ENCODE assay signal across 9 cellular contexts in the genomic region with DNA sequence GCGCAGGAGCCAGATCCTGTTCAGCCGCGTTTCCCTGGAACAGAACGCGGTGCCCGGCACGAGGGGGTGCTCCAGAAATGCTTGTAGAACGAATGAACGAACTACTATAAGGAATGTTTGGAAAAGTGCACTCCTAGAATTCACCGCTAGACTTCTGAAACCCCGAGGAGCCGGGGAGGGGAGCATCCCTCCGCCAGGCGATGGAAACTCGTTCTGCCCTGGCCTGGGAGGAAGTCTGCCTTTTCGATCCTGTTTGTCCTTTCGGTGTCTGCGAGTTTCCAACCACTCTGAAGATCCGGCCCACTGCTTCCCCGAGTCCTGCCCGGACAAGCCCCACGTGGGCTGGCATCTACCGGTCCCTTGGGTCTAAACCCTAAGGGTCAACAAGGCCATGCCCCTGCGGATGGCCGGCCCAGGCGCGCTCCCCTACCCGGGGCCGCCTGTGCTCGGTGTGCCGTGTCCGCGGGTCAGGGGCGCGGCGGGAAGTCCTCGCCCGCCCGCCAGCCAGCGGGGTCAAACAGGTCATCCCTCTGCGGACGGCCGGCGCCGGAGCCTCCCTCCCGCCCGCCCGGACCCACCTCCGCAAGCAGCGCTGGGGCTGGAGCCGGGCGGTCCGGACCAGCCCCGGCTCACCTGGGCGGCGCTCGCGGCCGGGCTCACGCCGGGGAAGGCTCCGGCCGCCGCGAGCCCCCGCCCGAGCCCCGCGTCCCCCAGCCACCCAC. TPM values are rescaled to one million over a fixed set of nuclear protein-coding genes. Genes with fewer than 3 reads are reported as not detected.
DNase-seq lines count a peak whose midpoint lies in the region; ATAC-seq, FAIRE-seq and TF ChIP-seq lines count a peak whose summit lies in the region.
"Had no signal": no experiment of that assay in that cellular context is flagged by ENCODE, and none has a peak within 500 bp of the region (broad histone marks: within the 10 kb centered on the region; RNA-seq: fewer than 3 reads in every experiment).

No MANE protein-coding gene starts in this region.

- H2BK20ac ChIP-seq in IMR-90 (ENCODE audit: low read depth, low read length): no peak overlapping the region

- no peak overlapping the region for H2AK5ac ChIP-seq in IMR-90 (ENCODE audit: low read depth, low read length)

- no peak overlapping the region for H4K91ac ChIP-seq in IMR-90 (ENCODE audit: insufficient read depth, low read depth, low read length)

- TF ChIP-seq POLR2A in IMR-90 (IDR thresholded peaks at IDR 0.05; ENCODE audit: low read depth, low read length): no peak

- dilution Hi-C loops in IMR-90 (cut with HindIII; ENCODE audit: low sequenced_read_pairs, unreplicated experiment): no loop called here

- H3K9me3 ChIP-seq in IMR-90 (ENCODE audit: control insufficient read depth, insufficient read depth, low read length): no peaks in the 10 kb centered on the region

- H3K27me3 ChIP-seq in IMR-90 (ENCODE audit: control insufficient read depth, insufficient read depth, low read length) (peaks cover 49% of the 10 kb centered on the region), bronchial epithelial cell (ENCODE audit: control insufficient read depth, insufficient read depth, low read length) (no peaks in the 10 kb centered on the region)

- H2AFZ ChIP-seq in IMR-90 (replicated peaks; ENCODE audit: low read length, poor library complexity): peak overlapping the region; percentile 49

- no peak overlapping the region for H3K23ac ChIP-seq in IMR-90 (ENCODE audit: low read depth, low read length)

- CTCF ChIA-PET in IMR-90 (lab: Yijun Ruan, JAX): no interaction called here

- no peak overlapping the region for H2BK120ac ChIP-seq in IMR-90 (ENCODE audit: low read depth, low read length)

- peak overlapping the region; percentile 22 to 88 (median 82) for H3K27ac Mint-ChIP-seq in CD14-positive monocyte

- DNase-seq in CD14-positive monocyte (ENCODE audit: low spot score) (no peak), IMR-90 (peak; percentile 4), bronchial epithelial cell (ENCODE audit: low read depth) (peak; percentile 41), left kidney (ENCODE audit: low read depth, low spot score) (peak; percentile 82), superior temporal gyrus (ENCODE audit: extremely low spot score) (peak; percentile 21)
- no peak for DNase-seq in activated CD4-positive, alpha-beta T cell treated with anti-CD3 and anti-CD28 coated beads, Interleukin-2, amount 50 U/mL, for 1 hour
- no peak for DNase-seq in stimulated activated CD4-positive, alpha-beta T cell treated with anti-CD3 and anti-CD28 coated beads, Interleukin-1b, Interleukin-23, amount 100 ng/mL, for 48 hours

- no peak for TF ChIP-seq RAD21 in IMR-90 (IDR thresholded peaks at IDR 0.05; ENCODE audit: low read length)

- no peak overlapping the region; the same call in 1 of the 2 replicates for H3K9ac ChIP-seq in IMR-90 (ENCODE audit: low read depth, low read length)

- no peak overlapping the region for H2AK9ac ChIP-seq in IMR-90 (replicated peaks; ENCODE audit: low read depth, low read length, poor library complexity)

- H4K5ac ChIP-seq in IMR-90 (ENCODE audit: low read depth, low read length): no peak overlapping the region

- H3K36me3 ChIP-seq in IMR-90 (ENCODE audit: control insufficient read depth, insufficient read depth, low read length) (no peaks in the 10 kb centered on the region), bronchial epithelial cell (ENCODE audit: control insufficient read depth, insufficient read depth, low read length) (peaks cover 1% of the 10 kb centered on the region)

- H3K4me3 Mint-ChIP-seq in CD14-positive monocyte: peak overlapping the region; percentile 95 to 97

- H3K14ac ChIP-seq in IMR-90 (replicated peaks; ENCODE audit: low read depth, low read length): no peak overlapping the region

- no peaks in the 10 kb centered on the region for H3K79me1 ChIP-seq in IMR-90 (ENCODE audit: low read depth in 1 of 2, low read length in 2 of 2)

- H4K20me1 ChIP-seq in IMR-90 (ENCODE audit: insufficient read depth, low read length): no peaks in the 10 kb centered on the region

- POLR2A ChIA-PET in IMR-90 (lab: Charles Lee; ENCODE audit: unreplicated experiment): no interaction called here

- no peak overlapping the region for H3K27ac ChIP-seq in IMR-90 (ENCODE audit: insufficient read depth, low read length)

- H3K9me1 ChIP-seq in IMR-90 (ENCODE audit: insufficient read depth, low read length): no peaks in the 10 kb centered on the region

- no TSS peak for BruUV-seq in IMR-90 (replicated peaks; lab: Mats Ljungman, UMichigan)

- no peak overlapping the region for H3K56ac ChIP-seq in IMR-90 (ENCODE audit: extremely low read depth, insufficient read depth, low read length)

- H3K4me3 ChIP-seq in IMR-90 (ENCODE audit: insufficient read depth, low read depth, low read length): peak overlapping the region; percentile 27; the same call in 1 of the 2 replicates
- peak overlapping the region; percentile 65 for H3K4me3 ChIP-seq in bronchial epithelial cell (ENCODE audit: low read depth, low read length)

- H4K8ac ChIP-seq in IMR-90 (ENCODE audit: low read depth in 2 of 2, low read length in 2 of 2): no peak overlapping the region

- H3K4me1 Mint-ChIP-seq in CD14-positive monocyte: peaks cover 56% of the 10 kb centered on the region

- in situ Hi-C loops in IMR-90 (cut with MboI; ENCODE audit: low sequenced_read_pairs): loop anchor here (5.0 kb wide), 1 partner anchor 838 kb away; no protein-coding TSS in a partner anchor

- H3K4me1 ChIP-seq in IMR-90 (ENCODE audit: control insufficient read depth, insufficient read depth, low read length): peaks cover 2% of the 10 kb centered on the region; the same call in 1 of the 2 replicates

- 0% methylated on average over 19 of the region's 69 CpGs; no CpG with 5 or more reads in 1 of the 2 experiments for WGBS in IMR-90 (ENCODE audit: extremely low coverage in 2 of 2, insufficient read length in 1 of 2), 2 experiments

- intact Hi-C loops in CD14-positive monocyte (cut with micrococcal nuclease): loop anchor here (2.0 to 10.0 kb wide), 3 partner anchors 57 to 840 kb away; no protein-coding TSS in a partner anchor
- intact Hi-C loops in IMR-90 (cut with micrococcal nuclease): loop anchor here (5.0 to 10.0 kb wide), 2 partner anchors 107 to 510 kb away; no protein-coding TSS in a partner anchor

- ATAC-seq in IMR-90 (ENCODE audit: low read depth): peak; percentile 28
- ATAC-seq in HG03097 (IDR thresholded peaks at IDR 0.05; ENCODE audit: low FRiP score, unreplicated experiment): no peak

- H3K36me3 Mint-ChIP-seq in CD14-positive monocyte: peaks cover 44 to 53% of the 10 kb centered on the region in 2 donors

- no peak for FAIRE-seq in bronchial epithelial cell (lab: Jason Lieb, UNC)
- FAIRE-seq: islet of Langerhans had no signal

- TF ChIP-seq CTCF in CD14-positive monocyte (IDR thresholded peaks at IDR 0.05) (no peak), IMR-90 (conservative IDR thresholded peaks at IDR 0.05; ENCODE audit: low read depth, low read length) (no peak), bronchial epithelial cell (IDR thresholded peaks at IDR 0.05; ENCODE audit: insufficient read depth, low read length, severe bottlenecking) (peak; percentile 42)

- H3K4ac ChIP-seq in IMR-90 (ENCODE audit: low read depth, low read length): no peak overlapping the region

- H3K18ac ChIP-seq in IMR-90 (ENCODE audit: low read depth, low read length): no peak overlapping the region

- H3K27me3 Mint-ChIP-seq in CD14-positive monocyte (ENCODE audit: low read depth in 3 of 3): peaks cover 11 to 23% (median 22%) of the 10 kb centered on the region in 3 donors

- H2BK5ac ChIP-seq in IMR-90 (ENCODE audit: low read depth, low read length, poor library complexity, severe bottlenecking): no peak overlapping the region

- peaks cover 0 to 2% (median 0%) of the 10 kb centered on the region in 7 donors for H3K9me3 Mint-ChIP-seq in CD14-positive monocyte

- H2BK15ac ChIP-seq in IMR-90 (ENCODE audit: low read depth, low read length): no peak overlapping the region

- peak overlapping the region; percentile 31 for H3K4me2 ChIP-seq in IMR-90 (ENCODE audit: low read depth, low read length)

TF ChIP-seq in IMR-90, 13 proteins besides CTCF, POLR2A, EP300 and RAD21:
- TF ChIP-seq RFX5 (IDR thresholded peaks at IDR 0.05; ENCODE audit: low read depth, low read length) (no peak), CEBPB (IDR thresholded peaks at IDR 0.05; ENCODE audit: low read depth, low read length) (no peak), MAZ (IDR thresholded peaks at IDR 0.05; ENCODE audit: borderline replicate concordance, low read depth, low read length) (no peak), BHLHE40 (IDR thresholded peaks at IDR 0.05; ENCODE audit: low read depth, low read length) (no peak), ELK1 (IDR thresholded peaks at IDR 0.05; ENCODE audit: borderline replicate concordance, low read depth, low read length) (no peak), NFE2L2 (IDR thresholded peaks at IDR 0.05; ENCODE audit: low read depth, low read length) (no peak), SMC3 (IDR thresholded peaks at IDR 0.05; ENCODE audit: low read depth, low read length) (no peak)
- TF ChIP-seq, protein P1, sequence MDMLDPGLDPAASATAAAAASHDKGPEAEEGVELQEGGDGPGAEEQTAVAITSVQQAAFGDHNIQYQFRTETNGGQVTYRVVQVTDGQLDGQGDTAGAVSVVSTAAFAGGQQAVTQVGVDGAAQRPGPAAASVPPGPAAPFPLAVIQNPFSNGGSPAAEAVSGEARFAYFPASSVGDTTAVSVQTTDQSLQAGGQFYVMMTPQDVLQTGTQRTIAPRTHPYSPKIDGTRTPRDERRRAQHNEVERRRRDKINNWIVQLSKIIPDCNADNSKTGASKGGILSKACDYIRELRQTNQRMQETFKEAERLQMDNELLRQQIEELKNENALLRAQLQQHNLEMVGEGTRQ (IDR thresholded peaks at IDR 0.05; ENCODE audit: low read depth, low read length): no peak
TF ChIP-seq in IMR-90: peak in this region for 0.

RNA-seq across cellular contexts. Expression of gene SULF2, which starts 0.5 kb away (rescaled TPM):
- polyA plus RNA-seq in CD14-positive monocyte: 10 to 100 TPM; 60.3 to 75.5 TPM
- total RNA-seq in IMR-90 (2012; rRNA removed): 0.28 and 0.54 TPM in 2 replicates
- 0.55 and 0.77 TPM in 2 replicates for polyA plus RNA-seq in IMR-90 (2012; rRNA removed)
- polyA plus RNA-seq in IMR-90 (2012; cell fraction: cytosol; rRNA removed): 0.50 and 0.59 TPM in 2 replicates
- polyA plus RNA-seq in IMR-90 (2012; cell fraction: nucleus; rRNA removed; ENCODE audit: low replicate concordance): 0.16 and 0.79 TPM in 2 replicates
- 25.3 and 31.6 TPM in 2 replicates for total RNA-seq in bronchial epithelial cell

Comparison
In these comparisons a context has a peak if more than half of its experiments do, and no peak if none do; other contexts are left out.
1. DNase-seq: peak in IMR-90 (single experiment), bronchial epithelial cell (single experiment), left kidney (single experiment) and superior temporal gyrus (single experiment); none in CD14-positive monocyte (single experiment), activated CD4-positive, alpha-beta T cell treated with anti-CD3 and anti-CD28 coated beads, Interleukin-2, amount 50 U/mL, for 1 hour (single experiment) and stimulated activated CD4-positive, alpha-beta T cell treated with anti-CD3 and anti-CD28 coated beads, Interleukin-1b, Interleukin-23, amount 100 ng/mL, for 48 hours (single experiment).
2. RNA of gene SULF2, which starts 0.5 kb away (total RNA-seq): 25.3 to 31.6 TPM in bronchial epithelial cell; 0.28 to 0.54 TPM in IMR-90; every median in the first group is over 10 times any median in the second.